In the genomic region with DNA sequence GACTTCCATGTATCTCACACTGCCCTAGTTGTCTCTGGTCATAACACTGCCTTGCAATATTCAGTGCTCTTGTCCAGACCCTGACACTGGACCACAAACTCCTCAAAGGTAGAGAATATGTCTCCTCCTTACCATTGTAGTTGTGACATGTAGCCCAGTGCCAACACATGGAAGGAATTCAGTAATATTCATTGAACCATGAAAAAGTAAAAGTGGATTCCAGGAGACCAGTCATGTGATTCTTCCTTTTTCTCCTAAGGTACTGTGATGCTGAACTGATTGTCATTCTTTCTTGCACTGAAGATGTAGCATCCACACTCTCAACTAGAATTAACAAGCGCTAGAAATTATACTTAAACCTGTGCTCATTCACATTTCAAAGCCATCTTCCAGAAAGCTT, we compare ENCODE assay signal across 28 cellular contexts.
"Had no signal": no experiment of that assay in that cellular context is flagged by ENCODE, and none has a peak within 500 bp of the region (broad histone marks: within the 10 kb centered on the region; RNA-seq: fewer than 3 reads in every experiment).

No MANE protein-coding gene starts in this region.

- H3K27ac ChIP-seq: brain microvascular endothelial cell, gastroesophageal sphincter, neural progenitor cell, WERI-Rb-1 had no signal

- H3K27me3 Mint-ChIP-seq: activated CD4-positive, alpha-beta T cell treated with anti-CD3 and anti-CD28 coated beads, Interleukin-2, amount 10 ng/mL, durations not matched to agents 7 days and 5 days; activated CD8-positive, alpha-beta memory T cell treated with anti-CD3 and anti-CD28 coated beads, Interleukin-2, amount 10 ng/mL, durations not matched to agents 7 days and 5 days; activated CD8-positive, alpha-beta T cell treated with anti-CD3 and anti-CD28 coated beads for 36 hours; activated naive CD8-positive, alpha-beta T cell treated with anti-CD3 and anti-CD28 coated beads, Interleukin-2, amount 50 U/mL, for 24 hours had no signal

- H3K27me3 ChIP-seq: brain microvascular endothelial cell, gastroesophageal sphincter, heart left ventricle, neural progenitor cell, tibial nerve had no signal

- H3K4me1 ChIP-seq: neural progenitor cell had no signal

- H3K36me3 Mint-ChIP-seq: activated CD8-positive, alpha-beta memory T cell treated with anti-CD3 and anti-CD28 coated beads, Interleukin-2, amount 10 ng/mL, durations not matched to agents 7 days and 5 days; naive thymus-derived CD4-positive, alpha-beta T cell had no signal

- H3K4me3 ChIP-seq: gastroesophageal sphincter, heart left ventricle, lung, neural progenitor cell, tibial nerve had no signal

- FAIRE-seq: colon, TTC549, urothelium cell line had no signal

- H3K36me3 ChIP-seq: brain microvascular endothelial cell, gastroesophageal sphincter, heart left ventricle, neural progenitor cell, tibial nerve, WERI-Rb-1 had no signal

- H3K9me3 Mint-ChIP-seq: activated CD8-positive, alpha-beta T cell treated with anti-CD3 and anti-CD28 coated beads for 36 hours; activated naive CD8-positive, alpha-beta T cell treated with anti-CD3 and anti-CD28 coated beads, Interleukin-2, amount 50 U/mL, for 24 hours; activated T-helper 1 cell treated with anti-CD3 and anti-CD28 coated beads, Interleukin-12 subunit alpha, Interleukin-12 subunit beta, Interleukin-2, Interleukin-4 antibody, amounts not matched to agents 30 ng/mL and 10 ng/mL and 1 ng/mL, durations not matched to agents 14 hours and 24 hours and 36 hours; endodermal cell had no signal

- H3K9me3 ChIP-seq: gastroesophageal sphincter, heart left ventricle, tibial nerve had no signal

- H3K4me1 Mint-ChIP-seq: activated CD4-positive, alpha-beta T cell treated with anti-CD3 and anti-CD28 coated beads, Interleukin-2, amount 10 ng/mL, durations not matched to agents 7 days and 5 days; activated CD8-positive, alpha-beta memory T cell treated with anti-CD3 and anti-CD28 coated beads, Interleukin-2, amount 10 ng/mL, durations not matched to agents 7 days and 5 days; activated naive CD8-positive, alpha-beta T cell treated with anti-CD3 and anti-CD28 coated beads, Interleukin-2, amount 50 U/mL, for 24 hours; endodermal cell had no signal

- DNase-seq: activated CD4-positive, alpha-beta T cell treated with anti-CD3 and anti-CD28 coated beads, Interleukin-2, amount 10 ng/mL, durations not matched to agents 7 days and 5 days; activated CD4-positive, CD25-positive, alpha-beta regulatory T cell treated with anti-CD3 and anti-CD28 coated beads, Interleukin-2, amount 50 U/mL, for 72 hours; activated CD8-positive, alpha-beta memory T cell treated with anti-CD3 and anti-CD28 coated beads, Interleukin-2, amount 10 ng/mL, durations not matched to agents 7 days and 5 days; activated CD8-positive, alpha-beta T cell treated with anti-CD3 and anti-CD28 coated beads for 36 hours; activated gamma-delta T cell; activated naive CD4-positive, alpha-beta T cell treated with anti-CD3 and anti-CD28 coated beads, Interleukin-2, amount 50 U/mL, for 16 hours; activated naive CD8-positive, alpha-beta T cell treated with anti-CD3 and anti-CD28 coated beads, Interleukin-2, amount 50 U/mL, for 24 hours; activated T-cell treated with anti-CD3 and anti-CD28 coated beads for 4 hours; brain microvascular endothelial cell; central memory CD4-positive, alpha-beta T cell; endodermal cell; heart left ventricle; naive thymus-derived CD4-positive, alpha-beta T cell; posterior cingulate gyrus; retina; stimulated activated CD4-positive, alpha-beta T cell treated with anti-CD3 and anti-CD28 coated beads, Interleukin-4, amount 100 ng/mL, for 24 hours; stimulated activated naive CD8-positive, alpha-beta T cell treated with anti-CD3 and anti-CD28 coated beads, Interleukin-15, Interleukin-2, amounts not matched to agents 100 U/mL and 50 U/mL, for 24 hours; T-helper 1 cell; WERI-Rb-1 had no signal

- ATAC-seq: activated CD8-positive, alpha-beta memory T cell treated with anti-CD3 and anti-CD28 coated beads, Interleukin-2, amount 10 ng/mL, durations not matched to agents 7 days and 5 days; activated CD8-positive, alpha-beta T cell treated with anti-CD3 and anti-CD28 coated beads for 36 hours; activated naive CD8-positive, alpha-beta T cell treated with anti-CD3 and anti-CD28 coated beads, Interleukin-2, amount 50 U/mL, for 24 hours; gastroesophageal sphincter; heart left ventricle; left lobe of liver; naive thymus-derived CD4-positive, alpha-beta T cell; stimulated activated naive CD8-positive, alpha-beta T cell treated with anti-CD3 and anti-CD28 coated beads, Interleukin-15, Interleukin-2, amounts not matched to agents 100 U/mL and 50 U/mL, for 24 hours had no signal

- H3K4me3 Mint-ChIP-seq: activated CD4-positive, alpha-beta T cell treated with anti-CD3 and anti-CD28 coated beads, Interleukin-2, amount 10 ng/mL, durations not matched to agents 7 days and 5 days; activated CD8-positive, alpha-beta memory T cell treated with anti-CD3 and anti-CD28 coated beads, Interleukin-2, amount 10 ng/mL, durations not matched to agents 7 days and 5 days; activated CD8-positive, alpha-beta T cell treated with anti-CD3 and anti-CD28 coated beads for 36 hours; activated naive CD8-positive, alpha-beta T cell treated with anti-CD3 and anti-CD28 coated beads, Interleukin-2, amount 50 U/mL, for 24 hours; activated T-helper 1 cell treated with anti-CD3 and anti-CD28 coated beads, Interleukin-12 subunit alpha, Interleukin-12 subunit beta, Interleukin-2, Interleukin-4 antibody, amounts not matched to agents 30 ng/mL and 10 ng/mL and 1 ng/mL, durations not matched to agents 14 hours and 24 hours and 36 hours; endodermal cell; naive thymus-derived CD4-positive, alpha-beta T cell; neural progenitor cell had no signal

- H3K27ac Mint-ChIP-seq: activated CD4-positive, alpha-beta T cell treated with anti-CD3 and anti-CD28 coated beads, Interleukin-2, amount 10 ng/mL, durations not matched to agents 7 days and 5 days; activated CD8-positive, alpha-beta memory T cell treated with anti-CD3 and anti-CD28 coated beads, Interleukin-2, amount 10 ng/mL, durations not matched to agents 7 days and 5 days; activated CD8-positive, alpha-beta T cell treated with anti-CD3 and anti-CD28 coated beads for 36 hours; activated naive CD8-positive, alpha-beta T cell treated with anti-CD3 and anti-CD28 coated beads, Interleukin-2, amount 50 U/mL, for 24 hours; activated T-helper 1 cell treated with anti-CD3 and anti-CD28 coated beads, Interleukin-12 subunit alpha, Interleukin-12 subunit beta, Interleukin-2, Interleukin-4 antibody, amounts not matched to agents 30 ng/mL and 10 ng/mL and 1 ng/mL, durations not matched to agents 14 hours and 24 hours and 36 hours; endodermal cell; neural progenitor cell had no signal
